Comparison of ENCODE assay signal across 1 cellular context in the genomic region with DNA sequence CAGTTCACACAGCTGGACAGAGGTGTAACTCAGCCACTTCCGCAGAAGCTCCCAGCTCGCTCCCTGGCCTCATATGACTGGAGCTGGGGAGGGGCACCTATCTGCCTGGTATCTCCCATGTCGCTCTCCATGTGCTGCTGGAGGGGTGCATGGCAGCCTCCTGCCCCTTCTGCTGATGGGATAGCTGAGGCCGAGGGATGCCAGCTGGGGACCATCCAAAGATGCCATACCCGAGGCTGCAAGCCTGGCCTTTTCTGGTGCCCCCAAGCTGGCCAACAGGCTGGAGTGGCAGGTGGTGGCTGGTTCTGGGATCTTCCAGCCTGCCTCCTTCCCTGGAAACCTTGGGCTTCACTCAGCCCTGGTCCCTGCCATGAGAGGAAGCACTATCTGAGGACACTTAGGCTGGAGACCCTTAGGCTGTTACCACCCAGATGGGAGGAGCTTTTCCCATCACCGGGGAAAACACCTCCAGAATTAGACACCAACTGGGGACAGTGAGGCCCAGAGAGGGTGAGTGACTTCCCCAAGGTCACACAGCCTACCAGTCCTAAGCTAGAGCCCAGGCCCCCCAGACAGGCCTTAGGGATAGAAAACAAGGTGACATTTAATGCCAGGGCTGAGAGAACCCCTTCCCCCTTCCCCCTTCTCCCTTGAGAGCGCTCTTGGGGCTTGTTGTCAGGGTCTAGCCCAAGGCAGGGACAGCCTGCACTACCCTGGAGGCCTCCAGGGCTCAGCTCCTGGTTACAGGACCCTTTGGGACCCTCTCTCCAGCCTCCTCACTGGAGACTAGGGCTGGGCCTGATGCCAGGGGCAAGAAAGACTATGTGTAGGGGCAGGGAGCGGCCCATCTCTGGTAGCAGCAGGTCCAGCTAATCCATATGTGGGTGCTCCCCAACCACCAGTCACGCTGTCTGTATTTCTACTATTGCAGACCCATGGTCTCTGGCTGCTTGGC.
TF ChIP-seq lines count a peak whose summit lies in the region.

No MANE protein-coding gene starts in this region.

TF ChIP-seq in HepG2, 621 proteins besides CTCF, POLR2A, EP300 and RAD21:
- TF ChIP-seq ZNF768 (CRISPR knock-in tag; IDR thresholded peaks at IDR 0.05) = peak; percentile 89
- TF ChIP-seq GATA4 (IDR thresholded peaks at IDR 0.05; ENCODE audit: borderline replicate concordance, low read depth) = no peak
TF ChIP-seq in HepG2: peak in this region for 1.
